18 cellular contexts compared by ENCODE assay signal in the genomic region with DNA sequence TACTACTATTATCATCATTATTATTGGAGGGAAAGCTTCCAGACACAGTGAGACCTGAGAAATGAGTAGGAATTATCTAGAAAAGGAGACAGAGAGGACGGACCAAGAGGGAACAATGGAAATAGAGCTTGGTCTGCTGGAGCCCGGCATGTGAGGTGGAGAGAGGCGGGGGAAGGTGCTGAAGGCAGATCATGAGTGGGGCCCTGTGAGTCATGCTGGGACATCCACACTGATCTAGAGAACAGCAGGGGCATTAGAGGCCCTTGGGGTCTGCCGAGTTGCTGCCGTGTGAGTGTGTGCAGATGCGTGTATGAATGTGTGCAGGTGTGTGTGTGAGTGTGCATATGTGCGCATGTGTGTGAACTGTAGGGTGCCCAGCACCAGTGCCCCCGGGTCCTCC.
"Had no signal": no experiment of that assay in that cellular context is flagged by ENCODE, and none has a peak within 500 bp of the region (broad histone marks: within the 10 kb centered on the region; RNA-seq: fewer than 3 reads in every experiment).

No MANE protein-coding gene starts in this region.

- H3K4me1 Mint-ChIP-seq: activated CD4-positive, alpha-beta T cell treated with anti-CD3 and anti-CD28 coated beads, Interleukin-2, amount 10 ng/mL, durations not matched to agents 7 days and 5 days; activated naive CD8-positive, alpha-beta T cell treated with anti-CD3 and anti-CD28 coated beads, Interleukin-2, amount 10 ng/mL, durations not matched to agents 7 days and 5 days; naive B cell had no signal

- H3K4me3 Mint-ChIP-seq: activated CD4-positive, alpha-beta T cell treated with anti-CD3 and anti-CD28 coated beads, Interleukin-2, amount 10 ng/mL, durations not matched to agents 7 days and 5 days; activated naive CD8-positive, alpha-beta T cell treated with anti-CD3 and anti-CD28 coated beads, Interleukin-2, amount 10 ng/mL, durations not matched to agents 7 days and 5 days; activated T-helper 1 cell treated with anti-CD3 and anti-CD28 coated beads, Interleukin-12 subunit alpha, Interleukin-12 subunit beta, Interleukin-2, Interleukin-4 antibody, amounts not matched to agents 30 ng/mL and 10 ng/mL and 1 ng/mL, durations not matched to agents 14 hours and 24 hours and 36 hours; naive B cell; stimulated activated naive CD8-positive, alpha-beta T cell treated with anti-CD3 and anti-CD28 coated beads, Interleukin-15, Interleukin-2, amounts not matched to agents 100 ng/mL and 50 ng/mL, for 24 hours had no signal

- H3K4me1 ChIP-seq: left lung, upper lobe of right lung had no signal

- H3K4me3 ChIP-seq: left lung, upper lobe of right lung had no signal

- DNase-seq: activated CD4-positive, alpha-beta T cell treated with anti-CD3 and anti-CD28 coated beads, Interleukin-2, amount 10 ng/mL, durations not matched to agents 7 days and 5 days; activated CD4-positive, CD25-positive, alpha-beta regulatory T cell; activated CD8-positive, alpha-beta memory T cell treated with anti-CD3 and anti-CD28 coated beads for 24 hours; activated naive CD4-positive, alpha-beta T cell; activated naive CD8-positive, alpha-beta T cell treated with anti-CD3 and anti-CD28 coated beads, Interleukin-2, amount 10 ng/mL, durations not matched to agents 7 days and 5 days; islet precursor cell; left lung; mammary epithelial cell; naive B cell; SHP77; small intestine; stimulated activated CD4-positive, alpha-beta T cell treated with anti-CD3 and anti-CD28 coated beads, Interleukin-4, amount 100 ng/mL, for 24 hours; T-helper 2 cell had no signal

- H3K27me3 ChIP-seq: left lung, neutrophil, upper lobe of right lung had no signal

- H3K9me3 ChIP-seq: neutrophil, upper lobe of right lung had no signal

- H3K27me3 Mint-ChIP-seq: activated CD4-positive, alpha-beta T cell treated with anti-CD3 and anti-CD28 coated beads, Interleukin-2, amount 10 ng/mL, durations not matched to agents 7 days and 5 days; activated naive CD8-positive, alpha-beta T cell treated with anti-CD3 and anti-CD28 coated beads, Interleukin-2, amount 10 ng/mL, durations not matched to agents 7 days and 5 days; naive B cell; stimulated activated naive CD8-positive, alpha-beta T cell treated with anti-CD3 and anti-CD28 coated beads, Interleukin-15, Interleukin-2, amounts not matched to agents 100 ng/mL and 50 ng/mL, for 24 hours had no signal

- H3K9me3 Mint-ChIP-seq: activated naive CD8-positive, alpha-beta T cell treated with anti-CD3 and anti-CD28 coated beads, Interleukin-2, amount 10 ng/mL, durations not matched to agents 7 days and 5 days had no signal

- H3K27ac ChIP-seq: epithelial cell of prostate, left lung, neutrophil, upper lobe of right lung had no signal

- ATAC-seq: left lung, upper lobe of right lung had no signal

- H3K27ac Mint-ChIP-seq: activated CD4-positive, alpha-beta T cell treated with anti-CD3 and anti-CD28 coated beads, Interleukin-2, amount 10 ng/mL, durations not matched to agents 7 days and 5 days; activated naive CD8-positive, alpha-beta T cell treated with anti-CD3 and anti-CD28 coated beads, Interleukin-2, amount 10 ng/mL, durations not matched to agents 7 days and 5 days; naive B cell; stimulated activated naive CD8-positive, alpha-beta T cell treated with anti-CD3 and anti-CD28 coated beads, Interleukin-15, Interleukin-2, amounts not matched to agents 100 ng/mL and 50 ng/mL, for 24 hours had no signal
